Comparison of ENCODE assay signal across 2 cellular contexts in the genomic region with DNA sequence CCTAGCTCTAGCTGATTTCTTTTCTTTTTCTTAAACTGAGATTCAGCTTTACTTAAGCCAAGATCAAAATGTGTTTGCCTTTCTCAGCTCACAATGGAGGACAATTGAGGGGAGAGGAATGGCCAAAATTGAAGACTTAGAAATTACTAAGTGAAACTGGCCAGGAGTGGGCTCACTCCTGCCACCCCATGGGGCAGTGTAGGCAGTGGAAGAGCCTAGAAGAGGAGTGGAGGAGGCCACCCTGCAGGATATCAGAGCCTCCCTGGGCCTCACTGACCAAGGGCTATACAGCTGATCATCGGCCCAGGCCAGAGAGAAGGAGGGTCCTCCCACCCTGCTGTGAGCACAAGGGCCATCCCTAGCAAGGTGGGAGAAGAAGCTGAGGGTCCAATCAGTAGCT.
TF ChIP-seq lines count a peak whose summit lies in the region.

No MANE protein-coding gene starts in this region.

TF ChIP-seq in H1, 55 proteins besides CTCF, POLR2A, EP300 and RAD21:
- TF ChIP-seq SAP30 (IDR thresholded peaks at IDR 0.05; ENCODE audit: insufficient read depth, insufficient replicate concordance, low read length), result no peak
- no peak for TF ChIP-seq RBBP5 (IDR thresholded peaks at IDR 0.05; ENCODE audit: borderline replicate concordance, low read depth, low read length)
- no peak for TF ChIP-seq TBP (IDR thresholded peaks at IDR 0.05; ENCODE audit: low read depth, low read length)
- no peak for TF ChIP-seq KDM5A (IDR thresholded peaks at IDR 0.05; ENCODE audit: low read length)
- TF ChIP-seq RNF2 (IDR thresholded peaks at IDR 0.05; ENCODE audit: borderline replicate concordance, low read depth, low read length, missing control alignments, poor library complexity, severe bottlenecking), result no peak
- TF ChIP-seq MAFK (IDR thresholded peaks at IDR 0.05; ENCODE audit: low read depth, low read length), result no peak
- no peak for TF ChIP-seq EGR1 (IDR thresholded peaks at IDR 0.05; ENCODE audit: borderline replicate concordance, low read depth, low read length)
- TF ChIP-seq RXRA (IDR thresholded peaks at IDR 0.05; ENCODE audit: insufficient read depth, low read depth, low read length), result no peak
- TF ChIP-seq BRCA1 (IDR thresholded peaks at IDR 0.05; ENCODE audit: low read depth, low read length), result no peak

TF ChIP-seq in GM12891, 5 proteins besides CTCF, POLR2A, EP300 and RAD21:
- TF ChIP-seq POLR2AphosphoS5 (IDR thresholded peaks at IDR 0.05; ENCODE audit: low read depth, low read length) (no peak), SPI1 (IDR thresholded peaks at IDR 0.05; ENCODE audit: low read depth, low read length) (no peak)
